Comparison of ENCODE assay signal across 1 cellular context in genomic region chr19:17943284-17944221, GRCh38.
TF ChIP-seq lines count a peak whose summit lies in the region.

No MANE protein-coding gene starts in this region.

TF ChIP-seq in SK-N-SH treated with all-trans-retinoic acid at 6 μM for 48 hours, 23 proteins besides CTCF, POLR2A, EP300 and RAD21 (continued from another document):
- TF ChIP-seq, protein P1, sequence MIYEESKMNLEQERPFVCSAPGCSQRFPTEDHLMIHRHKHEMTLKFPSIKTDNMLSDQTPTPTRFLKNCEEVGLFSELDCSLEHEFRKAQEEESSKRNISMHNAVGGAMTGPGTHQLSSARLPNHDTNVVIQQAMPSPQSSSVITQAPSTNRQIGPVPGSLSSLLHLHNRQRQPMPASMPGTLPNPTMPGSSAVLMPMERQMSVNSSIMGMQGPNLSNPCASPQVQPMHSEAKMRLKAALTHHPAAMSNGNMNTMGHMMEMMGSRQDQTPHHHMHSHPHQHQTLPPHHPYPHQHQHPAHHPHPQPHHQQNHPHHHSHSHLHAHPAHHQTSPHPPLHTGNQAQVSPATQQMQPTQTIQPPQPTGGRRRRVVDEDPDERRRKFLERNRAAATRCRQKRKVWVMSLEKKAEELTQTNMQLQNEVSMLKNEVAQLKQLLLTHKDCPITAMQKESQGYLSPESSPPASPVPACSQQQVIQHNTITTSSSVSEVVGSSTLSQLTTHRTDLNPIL (CRISPR knock-in tag; IDR thresholded peaks at IDR 0.05; ENCODE audit: low read depth) = no peak
- TF ChIP-seq BACH2 (CRISPR knock-in tag; IDR thresholded peaks at IDR 0.05; ENCODE audit: borderline replicate concordance) = no peak
- no peak for TF ChIP-seq ZC3H10 (CRISPR knock-in tag; IDR thresholded peaks at IDR 0.05)
- no peak for TF ChIP-seq ZNF8 (CRISPR knock-in tag; IDR thresholded peaks at IDR 0.05)
- no peak for TF ChIP-seq ESRRG (CRISPR knock-in tag; IDR thresholded peaks at IDR 0.05)
- TF ChIP-seq ISL1 (CRISPR knock-in tag; IDR thresholded peaks at IDR 0.05) = no peak
- TF ChIP-seq, protein P2, sequence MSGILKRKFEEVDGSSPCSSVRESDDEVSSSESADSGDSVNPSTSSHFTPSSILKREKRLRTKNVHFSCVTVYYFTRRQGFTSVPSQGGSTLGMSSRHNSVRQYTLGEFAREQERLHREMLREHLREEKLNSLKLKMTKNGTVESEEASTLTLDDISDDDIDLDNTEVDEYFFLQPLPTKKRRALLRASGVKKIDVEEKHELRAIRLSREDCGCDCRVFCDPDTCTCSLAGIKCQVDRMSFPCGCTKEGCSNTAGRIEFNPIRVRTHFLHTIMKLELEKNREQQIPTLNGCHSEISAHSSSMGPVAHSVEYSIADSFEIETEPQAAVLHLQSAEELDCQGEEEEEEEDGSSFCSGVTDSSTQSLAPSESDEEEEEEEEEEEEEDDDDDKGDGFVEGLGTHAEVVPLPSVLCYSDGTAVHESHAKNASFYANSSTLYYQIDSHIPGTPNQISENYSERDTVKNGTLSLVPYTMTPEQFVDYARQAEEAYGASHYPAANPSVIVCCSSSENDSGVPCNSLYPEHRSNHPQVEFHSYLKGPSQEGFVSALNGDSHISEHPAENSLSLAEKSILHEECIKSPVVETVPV (CRISPR knock-in tag; IDR thresholded peaks at IDR 0.05) = no peak
- TF ChIP-seq TOX (CRISPR knock-in tag; IDR thresholded peaks at IDR 0.05; ENCODE audit: borderline replicate concordance) = no peak
- TF ChIP-seq ARNTL (CRISPR knock-in tag; IDR thresholded peaks at IDR 0.05; ENCODE audit: borderline replicate concordance, low read depth) = no peak
- TF ChIP-seq PPARA (CRISPR knock-in tag; IDR thresholded peaks at IDR 0.05; ENCODE audit: borderline replicate concordance) = no peak
- TF ChIP-seq RARB (CRISPR knock-in tag; IDR thresholded peaks at IDR 0.05) = no peak
- TF ChIP-seq SNAI2 (CRISPR knock-in tag; IDR thresholded peaks at IDR 0.05) = no peak
- TF ChIP-seq ZFP30 (CRISPR knock-in tag; IDR thresholded peaks at IDR 0.05) = no peak
- no peak for TF ChIP-seq OSR1 (CRISPR knock-in tag; IDR thresholded peaks at IDR 0.05)
